25 cellular contexts compared by ENCODE assay signal in genomic region chr11:82239498-82239897, GRCh38.
DNase-seq lines count a peak whose midpoint lies in the region; ATAC-seq, FAIRE-seq and TF ChIP-seq lines count a peak whose summit lies in the region.
"Had no signal": no experiment of that assay in that cellular context is flagged by ENCODE, and none has a peak within 500 bp of the region (broad histone marks: within the 10 kb centered on the region; RNA-seq: fewer than 3 reads in every experiment).

No MANE protein-coding gene starts in this region.

- ATAC-seq in left ventricle myocardium superior, result no peak
- ATAC-seq in GM21360 (IDR thresholded peaks at IDR 0.05; ENCODE audit: unreplicated experiment), result no peak
- no peak for ATAC-seq in GM21526 (IDR thresholded peaks at IDR 0.05; ENCODE audit: low FRiP score, unreplicated experiment)
- ATAC-seq: A549, GM23338 had no signal

- no peaks in the 10 kb centered on the region for H3K9me3 ChIP-seq in kidney (ENCODE audit: control insufficient read depth in 1 of 2, low read length in 2 of 2)
- H3K9me3 ChIP-seq: A549, BE2C, HAP-1 had no signal

- peak; percentile 18 for FAIRE-seq in bronchial epithelial cell (lab: Jason Lieb, UNC)
- no peak for FAIRE-seq in kidney (lab: Jason Lieb, UNC)
- FAIRE-seq: A549, GM12891, GM18507, H54 had no signal

- no peak overlapping the region for H3K27ac ChIP-seq in kidney (ENCODE audit: low read depth in 2 of 2, low read length in 2 of 2)
- H3K27ac ChIP-seq: A549; BLaER1 treated with 17β-estradiol and CSF1 and Interleukin-3, amounts not matched to agents 10 nM and 100 nM had no signal

- no peaks in the 10 kb centered on the region for H3K4me1 ChIP-seq in kidney (ENCODE audit: control insufficient read depth in 1 of 2, insufficient read depth in 1 of 2, low read depth in 1 of 2, low read length in 2 of 2)
- H3K4me1 ChIP-seq: A549, BE2C, HAP-1 had no signal

- H3K36me3 ChIP-seq in bronchial epithelial cell (ENCODE audit: control insufficient read depth, insufficient read depth, low read length), result no peaks in the 10 kb centered on the region
- H3K36me3 ChIP-seq in kidney (ENCODE audit: control insufficient read depth in 1 of 2, insufficient read depth in 2 of 2, low read length in 2 of 2), result no peaks in the 10 kb centered on the region
- H3K36me3 ChIP-seq: BE2C; BLaER1 treated with 17β-estradiol and CSF1 and Interleukin-3, amounts not matched to agents 10 nM and 100 nM; HAP-1 had no signal

- H3K9ac ChIP-seq in kidney (ENCODE audit: low read length in 2 of 2), result no peak overlapping the region
- H3K9ac ChIP-seq: BLaER1 treated with 17β-estradiol and CSF1 and Interleukin-3, amounts not matched to agents 10 nM and 100 nM had no signal

- intact Hi-C loops in cardiac septum (cut with DNase I) (no loop called here), left ventricle myocardium superior (cut with micrococcal nuclease) (no loop called here), kidney (cut with DNase I) (no loop called here)

- H3K4me3 ChIP-seq in bronchial epithelial cell (ENCODE audit: low read depth, low read length) (no peak overlapping the region), kidney (ENCODE audit: low read length in 2 of 2) (no peak overlapping the region)
- H3K4me3 ChIP-seq: A549; BLaER1 treated with 17β-estradiol and CSF1 and Interleukin-3, amounts not matched to agents 10 nM and 100 nM; GM23338; HAP-1 had no signal

- DNase-seq in cardiac septum (ENCODE audit: low spot score), result peak; percentile 47
- no peak for DNase-seq in left ventricle myocardium superior
- no peak for DNase-seq in bronchial epithelial cell (ENCODE audit: low read depth)
- peak; percentile 35 for DNase-seq in kidney
- DNase-seq in C1 segment of cervical spinal cord (lab: John Stamatoyannopoulos, UW), result no peak
- DNase-seq: 8988T; ACHN; AML-193; BE2C; Calu3; CD4-positive, alpha-beta memory T cell; COR-L47; DMS53; DMS79 treated with DMSO at 0.1 percent for 48 hours; GF-D8; HFFc6 had no signal

- no peaks in the 10 kb centered on the region for H3K27me3 ChIP-seq in bronchial epithelial cell (ENCODE audit: control insufficient read depth, insufficient read depth, low read length)
- H3K27me3 ChIP-seq: BE2C; BLaER1 treated with 17β-estradiol and CSF1 and Interleukin-3, amounts not matched to agents 10 nM and 100 nM had no signal

- no peak for TF ChIP-seq CTCF in bronchial epithelial cell (IDR thresholded peaks at IDR 0.05; ENCODE audit: insufficient read depth, low read length, severe bottlenecking)
- no peak for TF ChIP-seq CTCF in kidney (IDR thresholded peaks at IDR 0.05; ENCODE audit: borderline replicate concordance, extremely low read depth, insufficient read depth)

Comparison
In these comparisons a context has a peak if more than half of its experiments do, and no peak if none do; other contexts are left out.
1. DNase-seq: peak in cardiac septum (single experiment) and kidney (single experiment); none in left ventricle myocardium superior (single experiment), bronchial epithelial cell (single experiment) and C1 segment of cervical spinal cord (0 of 14).